In genomic region chr5:124179788-124180187, GRCh38 we compare ENCODE assay signal across 15 cellular contexts.
"Had no signal": no experiment of that assay in that cellular context is flagged by ENCODE, and none has a peak within 500 bp of the region (broad histone marks: within the 10 kb centered on the region; RNA-seq: fewer than 3 reads in every experiment).

No MANE protein-coding gene starts in this region.

- H3K4me1 ChIP-seq: pancreas had no signal

- H3K9me3 ChIP-seq: colonic mucosa, pancreas, thyroid gland, vagina had no signal

- H3K36me3 ChIP-seq: brain microvascular endothelial cell, colonic mucosa, pancreas, thyroid gland, vagina had no signal

- H3K4me3 ChIP-seq: colonic mucosa, pancreas, thyroid gland, vagina had no signal

- DNase-seq: activated CD4-positive, alpha-beta T cell treated with anti-CD3 and anti-CD28 coated beads, Interleukin-2, amount 10 ng/mL, durations not matched to agents 24 days and 14 days; activated CD8-positive, alpha-beta T cell treated with anti-CD3 and anti-CD28 coated beads for 36 hours; activated naive CD4-positive, alpha-beta T cell treated with anti-CD3 and anti-CD28 coated beads for 36 hours; activated T-cell treated with anti-CD3 and anti-CD28 coated beads, Interleukin-2, amount 50 U/mL, for 24 hours; anterior cingulate cortex; brain microvascular endothelial cell; colonic mucosa; mesenchymal stem cell; naive thymus-derived CD8-positive, alpha-beta T cell; pancreas; stimulated activated naive CD4-positive, alpha-beta T cell; T1000; thyroid gland had no signal

- ATAC-seq: activated CD8-positive, alpha-beta T cell treated with anti-CD3 and anti-CD28 coated beads for 36 hours; naive thymus-derived CD8-positive, alpha-beta T cell; pancreas; sciatic nerve had no signal

- H3K27me3 ChIP-seq: brain microvascular endothelial cell, colonic mucosa, pancreas, thyroid gland, vagina had no signal

- H3K27ac ChIP-seq: brain microvascular endothelial cell, pancreas, thyroid gland, vagina had no signal
